ENCODE assay signal across 10 cellular contexts in the genomic region with DNA sequence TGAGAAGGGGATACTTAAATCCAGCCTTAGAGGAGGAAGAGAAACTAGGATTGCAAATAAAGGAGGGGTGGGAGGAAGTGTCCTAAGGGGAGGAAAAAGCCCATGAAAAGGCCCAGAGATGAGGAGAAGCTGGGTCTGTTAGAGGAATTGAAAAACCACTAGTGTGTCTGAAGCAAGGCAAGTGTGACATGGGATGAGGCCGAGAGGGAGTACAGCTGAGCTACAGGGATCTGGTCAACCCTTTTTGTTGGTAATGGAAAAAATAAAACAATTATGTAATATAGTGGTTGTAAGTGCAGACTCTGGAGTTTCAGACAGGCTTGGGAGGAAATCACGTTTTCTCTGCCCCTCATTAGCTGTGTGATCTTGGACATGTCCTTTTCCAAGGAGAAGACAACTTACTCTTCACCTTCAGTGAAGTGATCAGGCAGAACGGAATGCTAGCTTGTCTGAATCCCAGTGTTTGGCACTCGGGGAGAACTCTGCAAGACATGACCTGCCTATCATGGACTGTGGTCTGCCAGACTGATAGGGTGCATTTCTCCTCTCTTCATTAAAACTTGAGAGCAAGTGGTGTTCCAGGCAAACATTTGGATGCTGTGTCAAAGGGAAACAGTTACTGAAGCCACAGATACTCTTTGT. TPM values are rescaled to one million over a fixed set of nuclear protein-coding genes. Genes with fewer than 3 reads are reported as not detected.
DNase-seq lines count a peak whose midpoint lies in the region; ATAC-seq and TF ChIP-seq lines count a peak whose summit lies in the region.
"Had no signal": no experiment of that assay in that cellular context is flagged by ENCODE, and none has a peak within 500 bp of the region (broad histone marks: within the 10 kb centered on the region; RNA-seq: fewer than 3 reads in every experiment).

No MANE protein-coding gene starts in this region.

- H3K9me3 ChIP-seq in RWPE2 (ENCODE audit: severe bottlenecking) (no peaks in the 10 kb centered on the region), psoas muscle (no peaks in the 10 kb centered on the region), tibial artery (no peaks in the 10 kb centered on the region)

- H3K9me3 Mint-ChIP-seq in CD14-positive monocyte = peaks cover 0 to 3% (median 0%) of the 10 kb centered on the region in 7 donors
- H3K9me3 Mint-ChIP-seq in activated T-cell treated with anti-CD3 and anti-CD28 coated beads, Interleukin-2, amount 50 U/mL, for 4 hours = no peaks in the 10 kb centered on the region
- no peaks in the 10 kb centered on the region for H3K9me3 Mint-ChIP-seq in activated T-helper 1 cell treated with anti-CD3 and anti-CD28 coated beads, Interleukin-12 subunit alpha, Interleukin-12 subunit beta, Interleukin-2, Interleukin-4 antibody, amounts not matched to agents 30 ng/mL and 10 ng/mL and 1 ng/mL, durations not matched to agents 14 hours and 24 hours and 36 hours

- no peak overlapping the region for H3K4me3 ChIP-seq in RWPE2 (ENCODE audit: severe bottlenecking)
- H3K4me3 ChIP-seq in psoas muscle = no peak overlapping the region
- no peak overlapping the region for H3K4me3 ChIP-seq in tibial artery
- H3K4me3 ChIP-seq: dorsolateral prefrontal cortex had no signal

- H3K27me3 ChIP-seq in RWPE2 (ENCODE audit: insufficient read depth, poor library complexity, severe bottlenecking) (no peaks in the 10 kb centered on the region), psoas muscle (ENCODE audit: insufficient read depth in 3 of 3, low read length in 2 of 3) (peaks cover 0 to 6% (median 0%) of the 10 kb centered on the region in 3 donors), tibial artery (peaks cover 0 to 3% of the 10 kb centered on the region in 2 donors)

- H3K4me1 ChIP-seq in RWPE2 (ENCODE audit: insufficient read depth, poor library complexity, severe bottlenecking) (peaks cover 56% of the 10 kb centered on the region), psoas muscle (peaks cover 3% of the 10 kb centered on the region), tibial artery (peaks cover 0 to 5% (median 4%) of the 10 kb centered on the region in 4 donors)

- no peaks in the 10 kb centered on the region for H3K36me3 ChIP-seq in RWPE2 (ENCODE audit: low read depth)
- H3K36me3 ChIP-seq in psoas muscle (ENCODE audit: insufficient read depth in 1 of 2, low read depth in 1 of 2) = no peaks in the 10 kb centered on the region
- no peaks in the 10 kb centered on the region for H3K36me3 ChIP-seq in tibial artery

- WGBS in psoas muscle, 3 donors = 49 to 73% (median 65%) methylated on average over 4 of the region's 4 CpGs

- H3K27me3 Mint-ChIP-seq in CD14-positive monocyte (ENCODE audit: low read depth in 3 of 3) = peaks cover 4 to 13% (median 8%) of the 10 kb centered on the region in 3 donors
- H3K27me3 Mint-ChIP-seq in activated T-cell treated with anti-CD3 and anti-CD28 coated beads, Interleukin-2, amount 50 U/mL, for 4 hours (ENCODE audit: low read depth) = no peaks in the 10 kb centered on the region
- H3K27me3 Mint-ChIP-seq in activated T-helper 1 cell treated with anti-CD3 and anti-CD28 coated beads, Interleukin-12 subunit alpha, Interleukin-12 subunit beta, Interleukin-2, Interleukin-4 antibody, amounts not matched to agents 30 ng/mL and 10 ng/mL and 1 ng/mL, durations not matched to agents 14 hours and 24 hours and 36 hours (ENCODE audit: insufficient read depth) = peaks cover 35% of the 10 kb centered on the region

- H3K4me1 Mint-ChIP-seq in CD14-positive monocyte = peaks cover 28% of the 10 kb centered on the region
- H3K4me1 Mint-ChIP-seq in activated T-cell treated with anti-CD3 and anti-CD28 coated beads, Interleukin-2, amount 50 U/mL, for 4 hours (ENCODE audit: low read depth) = peaks cover under 1% of the 10 kb centered on the region
- peaks cover 7% of the 10 kb centered on the region for H3K4me1 Mint-ChIP-seq in activated T-helper 1 cell treated with anti-CD3 and anti-CD28 coated beads, Interleukin-12 subunit alpha, Interleukin-12 subunit beta, Interleukin-2, Interleukin-4 antibody, amounts not matched to agents 30 ng/mL and 10 ng/mL and 1 ng/mL, durations not matched to agents 14 hours and 24 hours and 36 hours (ENCODE audit: low read depth)

- TF ChIP-seq CTCF in CD14-positive monocyte (IDR thresholded peaks at IDR 0.05) (no peak), RWPE2 (IDR thresholded peaks at IDR 0.05; ENCODE audit: poor library complexity, severe bottlenecking) (no peak), psoas muscle (IDR thresholded peaks at IDR 0.05) (no peak), tibial artery (IDR thresholded peaks at IDR 0.05) (no peak)

- no peak for DNase-seq in CD14-positive monocyte (ENCODE audit: low spot score)
- DNase-seq in RWPE2 (ENCODE audit: low spot score) = no peak
- DNase-seq in glomerular visceral epithelial cell (ENCODE audit: extremely low spot score) = peak; percentile 47
- DNase-seq in psoas muscle = no peak
- DNase-seq in tibial artery = no peak
- no peak for DNase-seq in activated T-cell treated with anti-CD3 and anti-CD28 coated beads, Interleukin-2, amount 50 U/mL, for 4 hours
- DNase-seq in NCI-H510A treated with DMSO at 0.1 percent for 48 hours (lab: John Stamatoyannopoulos, UW) = no peak
- DNase-seq in activated T-helper 1 cell treated with anti-CD3 and anti-CD28 coated beads, Interleukin-12 subunit alpha, Interleukin-12 subunit beta, Interleukin-2, Interleukin-4 antibody, amounts not matched to agents 30 ng/mL and 10 ng/mL and 1 ng/mL, durations not matched to agents 14 hours and 24 hours and 36 hours (ENCODE audit: low spot score) = no peak

- peak overlapping the region; percentile 9 to 68 for H3K4me3 Mint-ChIP-seq in CD14-positive monocyte
- H3K4me3 Mint-ChIP-seq in activated T-cell treated with anti-CD3 and anti-CD28 coated beads, Interleukin-2, amount 50 U/mL, for 4 hours = no peak overlapping the region
- no peak overlapping the region for H3K4me3 Mint-ChIP-seq in activated T-helper 1 cell treated with anti-CD3 and anti-CD28 coated beads, Interleukin-12 subunit alpha, Interleukin-12 subunit beta, Interleukin-2, Interleukin-4 antibody, amounts not matched to agents 30 ng/mL and 10 ng/mL and 1 ng/mL, durations not matched to agents 14 hours and 24 hours and 36 hours
- H3K4me3 Mint-ChIP-seq: activated naive CD8-positive, alpha-beta T cell had no signal

- H3K27ac Mint-ChIP-seq in CD14-positive monocyte = peak overlapping the region; percentile 73 to 87 (median 86)
- H3K27ac Mint-ChIP-seq in activated T-helper 1 cell treated with anti-CD3 and anti-CD28 coated beads, Interleukin-12 subunit alpha, Interleukin-12 subunit beta, Interleukin-2, Interleukin-4 antibody, amounts not matched to agents 30 ng/mL and 10 ng/mL and 1 ng/mL, durations not matched to agents 14 hours and 24 hours and 36 hours = no peak overlapping the region
- H3K27ac Mint-ChIP-seq: activated naive CD8-positive, alpha-beta T cell had no signal

- intact Hi-C loops in CD14-positive monocyte (cut with micrococcal nuclease) (loop anchor here in 1 of 2 donors (5.0 kb wide), 1 partner anchor 34 kb away; no protein-coding TSS in a partner anchor), psoas muscle (cut with DNase I) (loop anchor here in 1 of 2 donors (2.0 kb wide), 2 partner anchors 32 to 66 kb away; no protein-coding TSS in a partner anchor), tibial artery (cut with DNase I; ENCODE audit: low total_unique reads) (no loop called here)
- intact Hi-C loops in activated T-helper 1 cell treated with anti-CD3 and anti-CD28 coated beads, Interleukin-12 subunit alpha, Interleukin-12 subunit beta, Interleukin-2, Interleukin-4 antibody, amounts not matched to agents 30 ng/mL and 10 ng/mL and 1 ng/mL, durations not matched to agents 14 hours and 24 hours and 36 hours (cut with micrococcal nuclease) = loop anchor here (1.0 to 5.0 kb wide), 4 partner anchors 33 to 409 kb away; no protein-coding TSS in a partner anchor

- H3K36me3 Mint-ChIP-seq in CD14-positive monocyte = peaks cover 0 to 4% of the 10 kb centered on the region in 2 donors
- H3K36me3 Mint-ChIP-seq in activated T-cell treated with anti-CD3 and anti-CD28 coated beads, Interleukin-2, amount 50 U/mL, for 4 hours (ENCODE audit: insufficient read depth) = no peaks in the 10 kb centered on the region
- H3K36me3 Mint-ChIP-seq in activated T-helper 1 cell treated with anti-CD3 and anti-CD28 coated beads, Interleukin-12 subunit alpha, Interleukin-12 subunit beta, Interleukin-2, Interleukin-4 antibody, amounts not matched to agents 30 ng/mL and 10 ng/mL and 1 ng/mL, durations not matched to agents 14 hours and 24 hours and 36 hours (ENCODE audit: low read depth) = no peaks in the 10 kb centered on the region
- H3K36me3 Mint-ChIP-seq: activated naive CD8-positive, alpha-beta T cell had no signal

- ATAC-seq in RWPE2 (ENCODE audit: low read depth) (peak; percentile 52; the same call in 2 of the 3 replicates), psoas muscle (peak in 2 of 4 donors; percentile 16 to 43)
- ATAC-seq in activated T-cell treated with anti-CD3 and anti-CD28 coated beads, Interleukin-2, amount 50 U/mL, for 4 hours = no peak

- peak overlapping the region; percentile 100 for H3K27ac ChIP-seq in RWPE2 (ENCODE audit: poor library complexity, severe bottlenecking)
- H3K27ac ChIP-seq in psoas muscle = peak overlapping the region; percentile 18
- H3K27ac ChIP-seq in tibial artery = no peak overlapping the region

RNA-seq across cellular contexts. Expression of gene S100A10, which starts 7.5 kb away (rescaled TPM):
- 1,000 to 10,000 TPM; 2,129 to 2,138 TPM for polyA plus RNA-seq in CD14-positive monocyte
- 100 to 1,000 TPM in 1 of 4 donors, 10 to 100 TPM in 3; 41.8 to 150 (median 59.9) TPM for total RNA-seq in psoas muscle
- polyA plus RNA-seq in psoas muscle = 100 to 1,000 TPM in 1 of 3 donors, 10 to 100 TPM in 2; 30.5 to 414 (median 61.6) TPM
- total RNA-seq in activated T-cell treated with anti-CD3 and anti-CD28 coated beads, Interleukin-2, amount 50 U/mL, for 4 hours = 100 to 1,000 TPM in 2 of 3 donors, 10 to 100 TPM in 1; 92.6 to 113 (median 106) TPM
- total RNA-seq in activated T-helper 1 cell treated with anti-CD3 and anti-CD28 coated beads, Interleukin-12 subunit alpha, Interleukin-12 subunit beta, Interleukin-2, Interleukin-4 antibody, amounts not matched to agents 30 ng/mL and 10 ng/mL and 1 ng/mL, durations not matched to agents 14 hours and 24 hours and 36 hours = 105 and 106 TPM in 2 replicates

RNA-seq across cellular contexts. Expression of gene S100A11, which starts 35.7 kb away (rescaled TPM):
- polyA plus RNA-seq in CD14-positive monocyte (1,000 to 10,000 TPM; 2,621 to 3,364 TPM), psoas muscle (100 to 1,000 TPM in 1 of 3 donors, 10 to 100 TPM in 2; 61.2 to 500 (median 96.1) TPM)
- 10 to 100 TPM; 36.7 to 68.5 (median 47.1) TPM for total RNA-seq in psoas muscle
- total RNA-seq in activated T-cell treated with anti-CD3 and anti-CD28 coated beads, Interleukin-2, amount 50 U/mL, for 4 hours = 100 to 1,000 TPM in 2 of 3 donors, 10 to 100 TPM in 1; 89.0 to 139 (median 121) TPM
- total RNA-seq in activated T-helper 1 cell treated with anti-CD3 and anti-CD28 coated beads, Interleukin-12 subunit alpha, Interleukin-12 subunit beta, Interleukin-2, Interleukin-4 antibody, amounts not matched to agents 30 ng/mL and 10 ng/mL and 1 ng/mL, durations not matched to agents 14 hours and 24 hours and 36 hours = 203 and 205 TPM in 2 replicates

Comparison
In these comparisons a context has a peak if more than half of its experiments do, and no peak if none do; other contexts are left out.
1. H3K4me3 Mint-ChIP-seq: peak in CD14-positive monocyte (2 of 2); none in activated T-cell treated with anti-CD3 and anti-CD28 coated beads, Interleukin-2, amount 50 U/mL, for 4 hours (single experiment) and activated T-helper 1 cell treated with anti-CD3 and anti-CD28 coated beads, Interleukin-12 subunit alpha, Interleukin-12 subunit beta, Interleukin-2, Interleukin-4 antibody, amounts not matched to agents 30 ng/mL and 10 ng/mL and 1 ng/mL, durations not matched to agents 14 hours and 24 hours and 36 hours (single experiment).
2. H3K27ac ChIP-seq: peak in RWPE2 (single experiment) and psoas muscle (single experiment); none in tibial artery (0 of 2).